In genomic region chr11:118672865-118673264, GRCh38 we compare ENCODE assay signal across 20 cellular contexts. TPM values are rescaled to one million over a fixed set of nuclear protein-coding genes. Genes with fewer than 3 reads are reported as not detected.
DNase-seq lines count a peak whose midpoint lies in the region; ATAC-seq, FAIRE-seq and TF ChIP-seq lines count a peak whose summit lies in the region.
"Had no signal": no experiment of that assay in that cellular context is flagged by ENCODE, and none has a peak within 500 bp of the region (broad histone marks: within the 10 kb centered on the region; RNA-seq: fewer than 3 reads in every experiment).

No MANE protein-coding gene starts in this region.

- H3K36me3 ChIP-seq in small intestine (ENCODE audit: control insufficient read depth in 2 of 2, insufficient read depth in 2 of 2, low read length in 2 of 2): no peaks in the 10 kb centered on the region
- H3K36me3 ChIP-seq: left lung had no signal

- ATAC-seq in HG02840 (IDR thresholded peaks at IDR 0.05; ENCODE audit: low FRiP score, unreplicated experiment): no peak
- ATAC-seq: activated naive CD8-positive, alpha-beta T cell treated with anti-CD3 and anti-CD28 coated beads, Interleukin-2, amount 50 U/mL, for 24 hours; effector memory CD8-positive, alpha-beta T cell; left lung had no signal

- H3K4me3 ChIP-seq in fibroblast of mammary gland (ENCODE audit: control insufficient read depth, low read depth, low read length) (no peak overlapping the region), small intestine (ENCODE audit: low read depth in 1 of 2, low read length in 2 of 2) (no peak overlapping the region)
- H3K4me3 ChIP-seq: left lung, PC-9 had no signal

- H3K4me1 ChIP-seq in small intestine (ENCODE audit: control insufficient read depth in 2 of 2, insufficient read depth in 1 of 2, low read depth in 1 of 2, low read length in 1 of 2): peaks cover 0 to 12% of the 10 kb centered on the region in 2 donors
- H3K4me1 ChIP-seq: left lung had no signal

- 81 to 92% (median 82%) methylated on average over 1 of the region's 1 CpG for WGBS in small intestine, 3 donors

- FAIRE-seq in small intestine (lab: Jason Lieb, UNC): no peak

- H3K9me3 ChIP-seq in small intestine (ENCODE audit: control insufficient read depth, low read depth): no peaks in the 10 kb centered on the region
- H3K9me3 ChIP-seq: left lung had no signal

- TF ChIP-seq CTCF in fibroblast of mammary gland (conservative IDR thresholded peaks at IDR 0.05; ENCODE audit: control insufficient read depth, insufficient read depth, low read depth, low read length): peak; percentile 19

- peak overlapping the region in 1 of 2 donors; percentile 77 for H3K27ac ChIP-seq in small intestine (ENCODE audit: low read depth in 1 of 2, low read length in 1 of 2)
- H3K27ac ChIP-seq: left lung, PC-9 had no signal

- DNase-seq in NCI-H82 (lab: John Stamatoyannopoulos, UW) (peak; percentile 20), NCI-H82 treated with DMSO at 0.1 percent for 48 hours (lab: John Stamatoyannopoulos, UW; ENCODE audit: unreplicated experiment) (no peak), RPMI7951 (ENCODE audit: low read depth) (peak; percentile 38), fibroblast of mammary gland (ENCODE audit: low read depth) (no peak), T-helper 2 cell (no peak), SIG-M5 treated with dmso at 0.1 percent for 504 hours (lab: John Stamatoyannopoulos, UW; ENCODE audit: unreplicated experiment) (no peak), small intestine (no peak)
- DNase-seq: activated CD4-positive, alpha-beta memory T cell treated with anti-CD3 and anti-CD28 coated beads, Interleukin-2, amount 10 ng/mL, durations not matched to agents 7 days and 5 days; activated naive CD8-positive, alpha-beta T cell treated with anti-CD3 and anti-CD28 coated beads, Interleukin-2, amount 50 U/mL, for 24 hours; CD4-positive, alpha-beta memory T cell; DND-41; effector memory CD8-positive, alpha-beta T cell; left lung; NCI-H226; occipital lobe; stimulated activated CD4-positive, alpha-beta T cell treated with anti-CD3 and anti-CD28 coated beads, Interleukin-4, amount 100 ng/mL, for 4 hours had no signal

- H3K27me3 ChIP-seq in small intestine (ENCODE audit: control insufficient read depth in 2 of 2, insufficient read depth in 2 of 2, low read length in 2 of 2): no peaks in the 10 kb centered on the region
- H3K27me3 ChIP-seq: left lung had no signal

RNA-seq across cellular contexts. Expression of gene TREH, which starts 6.6 kb away (rescaled TPM):
- total RNA-seq in RPMI7951 (2014; rRNA removed; shearing (Covaris generic)): not detected in 2 replicates
- 10 to 100 TPM; 14.6 to 88.6 (median 64.0) TPM for polyA plus RNA-seq in small intestine
- total RNA-seq: A172; activated CD4-positive, alpha-beta memory T cell treated with anti-CD3 and anti-CD28 coated beads, Interleukin-2, amount 10 ng/mL, durations not matched to agents 7 days and 5 days; activated T-helper 1 cell treated with anti-CD3 and anti-CD28 coated beads, Interleukin-12 subunit alpha, Interleukin-12 subunit beta, Interleukin-2, Interleukin-4 antibody, amounts not matched to agents 30 ng/mL and 10 ng/mL and 1 ng/mL, durations not matched to agents 14 hours and 24 hours and 36 hours; CD4-positive, alpha-beta memory T cell; left lung; occipital lobe; PC-9 had no signal
- polyA plus RNA-seq: CD4-positive, alpha-beta memory T cell had no signal

Comparison
In these comparisons a context has a peak if more than half of its experiments do, and no peak if none do; other contexts are left out.
1. DNase-seq: peak in NCI-H82 (single experiment) and RPMI7951 (single experiment); none in NCI-H82 treated with DMSO at 0.1 percent for 48 hours (single experiment), fibroblast of mammary gland (single experiment), T-helper 2 cell (0 of 5), SIG-M5 treated with dmso at 0.1 percent for 504 hours (single experiment) and small intestine (single experiment).